Comparison of ENCODE assay signal across 1 cellular context in the genomic region with DNA sequence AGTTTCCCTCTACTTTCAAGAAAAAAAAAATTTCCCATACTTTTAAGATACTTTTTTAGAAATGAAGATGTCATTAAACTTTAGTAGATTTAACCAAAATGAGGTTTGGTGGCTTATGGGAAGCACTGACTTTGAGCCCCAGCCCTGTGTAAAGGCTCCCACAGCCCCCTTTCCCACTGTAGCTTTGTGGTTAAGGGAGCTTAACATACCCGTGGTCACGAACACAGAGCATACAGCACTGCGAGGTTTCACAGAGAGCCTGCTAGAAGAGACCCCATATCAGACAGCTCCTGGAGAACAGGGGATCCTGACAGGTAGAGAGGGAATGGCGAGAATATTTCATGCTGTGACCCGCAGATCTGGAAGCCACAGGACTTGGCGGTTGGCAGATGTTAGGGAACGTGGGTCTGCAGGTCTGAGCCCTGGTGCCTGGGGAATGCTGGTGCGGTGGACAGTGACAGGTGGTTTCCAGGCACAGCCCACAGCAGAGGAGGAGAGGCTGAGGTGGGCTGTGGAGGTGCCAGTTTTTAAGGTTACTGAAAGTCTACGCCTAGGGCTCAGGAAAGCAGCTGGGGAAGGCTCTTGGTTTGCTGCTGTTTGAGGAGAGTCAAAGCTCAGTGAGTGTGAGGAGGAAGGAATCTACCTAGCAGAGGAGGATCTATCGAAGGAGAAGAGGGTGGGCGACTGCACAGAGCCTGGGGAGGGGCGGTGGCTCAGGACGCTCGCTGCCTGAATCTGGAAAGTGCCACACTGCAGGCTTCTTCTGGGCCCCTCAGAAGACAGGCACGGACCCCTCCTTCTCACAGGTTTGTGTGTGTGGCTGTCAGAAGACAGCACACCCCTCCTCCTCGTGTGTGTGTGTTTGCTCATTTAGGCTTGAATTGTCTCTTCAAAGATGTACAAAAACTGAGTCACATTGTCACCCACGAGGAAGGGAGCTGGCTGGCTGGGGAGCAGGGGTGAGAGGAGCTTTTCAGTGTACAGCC.
TF ChIP-seq lines count a peak whose summit lies in the region.

No MANE protein-coding gene starts in this region.

TF ChIP-seq in GM12878, 131 proteins besides CTCF, POLR2A, EP300 and RAD21:
- peak; percentile 53 for TF ChIP-seq IKZF1 (conservative IDR thresholded peaks at IDR 0.05)
- TF ChIP-seq, protein P1, sequence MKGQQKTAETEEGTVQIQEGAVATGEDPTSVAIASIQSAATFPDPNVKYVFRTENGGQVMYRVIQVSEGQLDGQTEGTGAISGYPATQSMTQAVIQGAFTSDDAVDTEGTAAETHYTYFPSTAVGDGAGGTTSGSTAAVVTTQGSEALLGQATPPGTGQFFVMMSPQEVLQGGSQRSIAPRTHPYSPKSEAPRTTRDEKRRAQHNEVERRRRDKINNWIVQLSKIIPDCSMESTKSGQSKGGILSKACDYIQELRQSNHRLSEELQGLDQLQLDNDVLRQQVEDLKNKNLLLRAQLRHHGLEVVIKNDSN (IDR thresholded peaks at IDR 0.05; ENCODE audit: borderline replicate concordance, extremely low read length, insufficient read depth, low read depth, low read length): no peak
- TF ChIP-seq MEF2B (IDR thresholded peaks at IDR 0.05; ENCODE audit: partially characterized antibody, poor library complexity, severe bottlenecking): peak; percentile 50
- no peak for TF ChIP-seq CHD2 (IDR thresholded peaks at IDR 0.05; ENCODE audit: borderline replicate concordance, low read depth, low read length)
- TF ChIP-seq IKZF2 (IDR thresholded peaks at IDR 0.05): peak; percentile 15 to 41; a peak in 1 of 4 replicates
- TF ChIP-seq RUNX3 (IDR thresholded peaks at IDR 0.05; ENCODE audit: low read length): peak; percentile 48
